Comparison of ENCODE assay signal across 24 cellular contexts in the genomic region with DNA sequence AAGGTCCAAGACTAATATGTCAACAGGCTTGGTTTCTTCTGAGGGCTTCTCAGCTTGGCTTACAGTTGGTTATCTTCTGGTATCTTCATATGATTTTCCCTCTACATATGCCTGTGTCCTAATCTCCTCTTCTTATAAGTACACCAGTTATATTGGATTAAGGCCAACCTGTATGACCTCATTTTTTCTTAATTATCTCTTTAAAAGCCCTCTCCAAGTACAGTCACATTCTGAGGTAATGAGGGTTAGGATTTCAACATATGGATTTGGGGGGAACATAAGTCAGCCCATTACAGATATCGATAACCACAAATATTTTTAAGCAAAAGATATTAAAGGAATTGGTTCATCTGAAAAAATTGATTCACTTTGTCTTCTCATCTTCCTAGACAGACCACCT.
"Had no signal": no experiment of that assay in that cellular context is flagged by ENCODE, and none has a peak within 500 bp of the region (broad histone marks: within the 10 kb centered on the region; RNA-seq: fewer than 3 reads in every experiment).

No MANE protein-coding gene starts in this region.

- FAIRE-seq: urothelium cell line had no signal

- H3K4me3 ChIP-seq: adrenal gland, breast epithelium, colonic mucosa, dorsolateral prefrontal cortex, esophagus squamous epithelium, sigmoid colon, smooth muscle cell, transverse colon had no signal

- DNase-seq: activated B cell treated with CpG ODN at 0.5 μM for 24 hours; activated CD4-positive, alpha-beta T cell treated with anti-CD3 and anti-CD28 coated beads for 36 hours; activated CD4-positive, alpha-beta T cell treated with anti-CD3 and anti-CD28 coated beads, Interleukin-2, amount 50 U/mL, for 4 hours; activated CD8-positive, alpha-beta memory T cell treated with anti-CD3 and anti-CD28 coated beads for 24 hours; activated CD8-positive, alpha-beta memory T cell treated with anti-CD3 and anti-CD28 coated beads, Interleukin-2, amount 50 U/mL, for 4 hours; activated naive CD4-positive, alpha-beta T cell; activated T-cell treated with anti-CD3 and anti-CD28 coated beads, Interleukin-2, amount 50 U/mL, for 24 hours; adrenal gland; colonic mucosa; dorsolateral prefrontal cortex; esophagus squamous epithelium; foreskin keratinocyte; midbrain; natural killer cell; retina; sigmoid colon; stimulated activated CD4-positive, alpha-beta T cell treated with anti-CD3 and anti-CD28 coated beads, Interleukin-2, amount 100 ng/mL, for 48 hours; stimulated activated CD8-positive, alpha-beta memory T cell treated with anti-CD3 and anti-CD28 coated beads, Interleukin-4, amount 100 ng/mL, for 48 hours; stimulated activated naive B cell treated with anti-CD40 and anti-IgM and Interleukin-4, amounts not matched to agents 10 μg/mL and 1 μg/mL and 100 μg/mL, for 72 hours; T1000; transverse colon had no signal
